8 cellular contexts compared by ENCODE assay signal in genomic region chr7:5422324-5423271, GRCh38. TPM values are rescaled to one million over a fixed set of nuclear protein-coding genes. Genes with fewer than 3 reads are reported as not detected.
DNase-seq lines count a peak whose midpoint lies in the region; TF ChIP-seq lines count a peak whose summit lies in the region.

No MANE protein-coding gene starts in this region.

- no peaks in the 10 kb centered on the region for H3K36me3 ChIP-seq in ectodermal cell (ENCODE audit: control insufficient read depth, insufficient read depth, low read length)

- H3K4me1 ChIP-seq in ectodermal cell (ENCODE audit: control insufficient read depth, insufficient read depth, low read length), result peaks cover 10% of the 10 kb centered on the region

- CTCF ChIA-PET in RWPE1 (lab: Yijun Ruan, JAX), result interaction anchor here (0.6 to 2.8 kb wide), 4 partner anchors 26 to 175 kb away, joined by 4 to 17 read pairs (median 4); no protein-coding TSS in a partner anchor

- peaks cover 45% of the 10 kb centered on the region for H3K27me3 ChIP-seq in ectodermal cell (ENCODE audit: control insufficient read depth, insufficient read depth, low read length, poor library complexity, severe bottlenecking)

- H3K9me3 ChIP-seq in ectodermal cell (ENCODE audit: control insufficient read depth, low read length), result no peaks in the 10 kb centered on the region

- H3K27ac ChIP-seq in RWPE1 (peak overlapping the region; percentile 100), ectodermal cell (ENCODE audit: insufficient read depth, low read depth, low read length, poor library complexity, severe bottlenecking) (peak overlapping the region; percentile 81)

- peak overlapping the region; percentile 60 for H3K4me3 ChIP-seq in ectodermal cell (ENCODE audit: insufficient read depth, low read depth, low read length)

- WGBS in ectodermal cell, 2 experiments, result 0% methylated on average over 54 of the region's 54 CpGs

- no peak for TF ChIP-seq CTCF in RWPE1 (conservative IDR thresholded peaks at IDR 0.05; ENCODE audit: low read depth)

- POLR2A ChIA-PET in RWPE1 (lab: Yijun Ruan, JAX; ENCODE audit: low non-redundant PET), result interaction anchor here (0.8 to 1.4 kb wide), 3 partner anchors 14 to 31 kb away, joined by 3 to 6 read pairs (median 5); no protein-coding TSS in a partner anchor

- DNase-seq in activated T-cell treated with anti-CD3 and anti-CD28 coated beads, Interleukin-2, amount 50 U/mL, for 1 hour, result peak; percentile 39
- no peak for DNase-seq in activated T-cell treated with anti-CD3 and anti-CD28 coated beads for 4 hours
- no peak for DNase-seq in RWPE1 (ENCODE audit: low spot score)
- DNase-seq in midbrain (lab: John Stamatoyannopoulos, UW), result peak; percentile 31
- no peak for DNase-seq in activated effector memory CD4-positive, alpha-beta T cell treated with Interleukin-2 at 50 U/mL for 16 hours
- DNase-seq in SHP77 (lab: John Stamatoyannopoulos, UW), result no peak
- DNase-seq in NK-92 (lab: John Stamatoyannopoulos, UW; ENCODE audit: unreplicated experiment), result no peak

RNA-seq across cellular contexts. Expression of gene TNRC18, which starts 1.0 kb away (rescaled TPM):
- polyA plus RNA-seq in ectodermal cell (2013, experiment 1 of 4), result 40.8 TPM
- 52.6 TPM for polyA plus RNA-seq in ectodermal cell (2013, experiment 2 of 4)
- polyA plus RNA-seq in ectodermal cell (2013, experiment 3 of 4), result 32.8 TPM
- polyA plus RNA-seq in ectodermal cell (2013, experiment 4 of 4), result 34.4 TPM

Comparison
In these comparisons a context has a peak if more than half of its experiments do, and no peak if none do; other contexts are left out.
1. DNase-seq: peak in activated T-cell treated with anti-CD3 and anti-CD28 coated beads, Interleukin-2, amount 50 U/mL, for 1 hour (single experiment) and midbrain (single experiment); none in activated T-cell treated with anti-CD3 and anti-CD28 coated beads for 4 hours (single experiment), RWPE1 (single experiment), activated effector memory CD4-positive, alpha-beta T cell treated with Interleukin-2 at 50 U/mL for 16 hours (single experiment), SHP77 (0 of 2) and NK-92 (single experiment).